27 cellular contexts compared by ENCODE assay signal in genomic region chr3:130814691-130815472, GRCh38.
"Had no signal": no experiment of that assay in that cellular context is flagged by ENCODE, and none has a peak within 500 bp of the region (broad histone marks: within the 10 kb centered on the region; RNA-seq: fewer than 3 reads in every experiment).

No MANE protein-coding gene starts in this region.

- H3K4me3 ChIP-seq: adrenal gland, body of pancreas, colonic mucosa, esophagus squamous epithelium, gastroesophageal sphincter had no signal

- H3K27ac ChIP-seq: adrenal gland, body of pancreas, colonic mucosa, epithelial cell of prostate, esophagus squamous epithelium, gastroesophageal sphincter, VCaP had no signal

- ATAC-seq: activated naive CD8-positive, alpha-beta T cell treated with anti-CD3 and anti-CD28 coated beads, Interleukin-2, amount 50 U/mL, for 24 hours; activated T-cell treated with anti-CD3 and anti-CD28 coated beads, Interleukin-2, amount 50 U/mL, for 72 hours; body of pancreas; gastroesophageal sphincter; WTC11 had no signal

- H3K36me3 ChIP-seq: adrenal gland, colonic mucosa, esophagus squamous epithelium, gastroesophageal sphincter had no signal

- H3K4me1 ChIP-seq: adrenal gland, body of pancreas, colonic mucosa, esophagus squamous epithelium, gastroesophageal sphincter had no signal

- DNase-seq: activated CD4-positive, alpha-beta memory T cell treated with anti-CD3 and anti-CD28 coated beads, Interleukin-2, amount 10 ng/mL, durations not matched to agents 7 days and 5 days; activated CD4-positive, alpha-beta T cell treated with anti-CD3 and anti-CD28 coated beads for 1 hour; activated CD4-positive, alpha-beta T cell treated with anti-CD3 and anti-CD28 coated beads for 4 hours; activated CD4-positive, alpha-beta T cell treated with anti-CD3 and anti-CD28 coated beads, Interleukin-2, amount 10 ng/mL, durations not matched to agents 7 days and 5 days; activated CD4-positive, alpha-beta T cell treated with anti-CD3 and anti-CD28 coated beads, Interleukin-2, amount 50 U/mL, for 4 hours; activated CD8-positive, alpha-beta memory T cell treated with anti-CD3 and anti-CD28 coated beads, Interleukin-2, amount 50 U/mL, for 48 hours; activated naive CD4-positive, alpha-beta T cell treated with anti-CD3 and anti-CD28 coated beads for 36 hours; activated naive CD8-positive, alpha-beta T cell treated with anti-CD3 and anti-CD28 coated beads for 36 hours; activated naive CD8-positive, alpha-beta T cell treated with anti-CD3 and anti-CD28 coated beads, Interleukin-2, amount 50 U/mL, for 24 hours; activated T-cell treated with anti-CD3 and anti-CD28 coated beads for 4 hours; activated T-cell treated with anti-CD3 and anti-CD28 coated beads, Interleukin-2, amount 50 U/mL, for 24 hours; activated T-cell treated with anti-CD3 and anti-CD28 coated beads, Interleukin-2, amount 50 U/mL, for 72 hours; adrenal gland; amygdala; body of pancreas; colonic mucosa; effector CD8-positive, alpha-beta T cell; esophagus squamous epithelium; foreskin melanocyte; T-helper 2 cell had no signal

- H3K27me3 ChIP-seq: adrenal gland, body of pancreas, colonic mucosa, esophagus squamous epithelium, gastroesophageal sphincter had no signal

- H3K9me3 ChIP-seq: adrenal gland, body of pancreas, colonic mucosa, esophagus squamous epithelium, gastroesophageal sphincter had no signal

- FAIRE-seq: endometrium, endothelial cell of umbilical vein, TTC549 had no signal
